Comparison of ENCODE assay signal across 8 cellular contexts in genomic region chr12:38316391-38317129, GRCh38. TPM values are rescaled to one million over a fixed set of nuclear protein-coding genes. Genes with fewer than 3 reads are reported as not detected.
DNase-seq lines count a peak whose midpoint lies in the region; ATAC-seq and TF ChIP-seq lines count a peak whose summit lies in the region.

Gene ALG10B, plus strand, starts transcription at chr12:38316774. Its CDS starts 120 bp downstream, at chr12:38316894.

- H3K27ac ChIP-seq in cingulate gyrus (ENCODE audit: low read depth, low read length) (peak within 1 kb of the TSS; percentile 75), layer of hippocampus (ENCODE audit: low read depth, low read length) (peak within 1 kb of the TSS; percentile 82)

- H3K4me1 Mint-ChIP-seq in activated CD4-positive, alpha-beta T cell treated with anti-CD3 and anti-CD28 coated beads for 36 hours: peaks cover 20% of the 10 kb centered on the region

- DNase-seq in AG10803 (ENCODE audit: low read depth) (peak; percentile 97), NCI-H510A treated with DMSO at 0.1 percent for 48 hours (lab: John Stamatoyannopoulos, UW) (peak; percentile 58)
- peak; percentile 94 for DNase-seq in activated CD4-positive, alpha-beta T cell treated with anti-CD3 and anti-CD28 coated beads for 36 hours
- peak; percentile 77 to 92 for DNase-seq in stimulated activated CD4-positive, alpha-beta T cell treated with anti-CD3 and anti-CD28 coated beads, Interleukin-1b, Interleukin-23, amount 100 ng/mL, for 4 hours (ENCODE audit: low read depth in 2 of 2)

- H3K27me3 ChIP-seq in layer of hippocampus (ENCODE audit: control insufficient read depth, insufficient read depth, low read length): no peaks in the 10 kb centered on the region

- TF ChIP-seq CTCF in AG10803 (conservative IDR thresholded peaks at IDR 0.05; ENCODE audit: low read length): peak; percentile 68

- peak within 1 kb of the TSS; percentile 89 for H3K4me3 Mint-ChIP-seq in activated CD4-positive, alpha-beta T cell treated with anti-CD3 and anti-CD28 coated beads for 36 hours

- peak within 1 kb of the TSS; percentile 71 for H3K4me3 ChIP-seq in AG10803 (ENCODE audit: low read length)

- intact Hi-C loops in activated CD4-positive, alpha-beta T cell treated with anti-CD3 and anti-CD28 coated beads for 36 hours (cut with DNase I, micrococcal nuclease): loop anchor here (1.0 to 10.0 kb wide), 6 partner anchors 178 to 1788 kb away; partner anchors contain the start of genes CPNE8 (in 1 of the 2), KIF21A (in 1 of the 2) and SLC2A13 (in 1 of the 2)

- H3K27me3 Mint-ChIP-seq in activated CD4-positive, alpha-beta T cell treated with anti-CD3 and anti-CD28 coated beads for 36 hours: no peaks in the 10 kb centered on the region

- H3K9me3 Mint-ChIP-seq in activated CD4-positive, alpha-beta T cell treated with anti-CD3 and anti-CD28 coated beads for 36 hours (ENCODE audit: low read depth): no peaks in the 10 kb centered on the region

- POLR2A ChIA-PET in activated CD4-positive, alpha-beta T cell treated with anti-CD3 and anti-CD28 coated beads for 36 hours (lab: Charles Lee): interaction anchor here (0.7 kb wide), 1 partner anchor 32 kb away, joined by 4 read pairs; no protein-coding TSS in a partner anchor

- peaks cover 4% of the 10 kb centered on the region for H3K36me3 Mint-ChIP-seq in activated CD4-positive, alpha-beta T cell treated with anti-CD3 and anti-CD28 coated beads for 36 hours (ENCODE audit: low read depth)

- peak within 1 kb of the TSS; percentile 95 for H3K27ac Mint-ChIP-seq in activated CD4-positive, alpha-beta T cell treated with anti-CD3 and anti-CD28 coated beads for 36 hours

- CTCF ChIA-PET in activated CD4-positive, alpha-beta T cell treated with anti-CD3 and anti-CD28 coated beads for 36 hours (lab: Charles Lee): interaction anchor here (0.6 to 1.1 kb wide), 8 partner anchors 11 to 822 kb away, joined by 3 to 7 read pairs (median 3); no protein-coding TSS in a partner anchor

- ATAC-seq in GM19025 (IDR thresholded peaks at IDR 0.05; ENCODE audit: low read depth, unreplicated experiment) (peak; percentile 100), HG03342 (IDR thresholded peaks at IDR 0.05; ENCODE audit: unreplicated experiment) (peak; percentile 100)
- peak; percentile 100 for ATAC-seq in activated CD4-positive, alpha-beta T cell treated with anti-CD3 and anti-CD28 coated beads for 36 hours

RNA-seq across cellular contexts. Expression of gene ALG10B, which starts in this region (rescaled TPM):
- total RNA-seq in activated CD4-positive, alpha-beta T cell treated with anti-CD3 and anti-CD28 coated beads for 36 hours: 10 to 100 TPM; 14.2 to 15.3 TPM

Comparison
In these comparisons a context has a peak if more than half of its experiments do, and no peak if none do; other contexts are left out.
1. Peak in every context shown above with its lines: DNase-seq, ATAC-seq, H3K4me3 ChIP-seq and H3K27ac ChIP-seq.